Comparison of ENCODE assay signal across 6 cellular contexts in the genomic region with DNA sequence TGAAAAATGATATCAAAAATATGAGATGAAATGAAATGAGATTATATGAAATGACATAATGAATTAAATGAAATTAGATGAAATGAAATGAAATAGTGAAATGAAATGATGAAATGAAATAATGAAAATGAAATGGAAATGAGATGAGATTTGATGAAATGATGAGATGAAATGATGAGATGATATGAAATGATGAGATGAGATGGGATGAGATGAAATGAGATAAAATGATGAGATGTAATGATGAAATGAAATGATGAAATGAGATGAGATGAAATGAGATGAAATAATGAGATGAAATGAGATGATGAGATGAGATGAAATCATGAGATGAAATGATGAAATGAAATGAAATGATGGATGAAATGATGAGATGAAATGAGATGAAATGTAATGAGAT.
DNase-seq lines count a peak whose midpoint lies in the region; ATAC-seq, FAIRE-seq and TF ChIP-seq lines count a peak whose summit lies in the region.
"Not testable (repeated sequence)": the region's sequence is repeated elsewhere in the genome, so short reads cannot be mapped to it uniquely, and the experiment has no call there.

No MANE protein-coding gene starts in this region.

- not testable (repeated sequence) for TF ChIP-seq CTCF in K562 (IDR thresholded peaks at IDR 0.05 in 2 of 3, conservative IDR thresholded peaks at IDR 0.05 in 1 of 3; ENCODE audit: insufficient read depth in 2 of 3, low read depth in 1 of 3, low read length in 3 of 3); HepG2 (CRISPR knock-in tag; IDR thresholded peaks at IDR 0.05)

- TF ChIP-seq POLR2A in K562 (conservative IDR thresholded peaks at IDR 0.05); HepG2 (IDR thresholded peaks at IDR 0.05; ENCODE audit: insufficient read depth in 1 of 2, low read depth in 2 of 2, low read length in 2 of 2): not testable (repeated sequence)

- H3K27me3 ChIP-seq in K562 (ENCODE audit: control insufficient read depth in 2 of 2, insufficient read depth in 2 of 2, low read length in 2 of 2); HepG2 (ENCODE audit: control insufficient read depth in 1 of 2, insufficient read depth in 2 of 2, low read length in 2 of 2): not testable (repeated sequence)

- not testable (repeated sequence) for DNase-seq in activated CD4-positive, alpha-beta T cell treated with anti-CD3 and anti-CD28 coated beads for 36 hours; activated naive CD4-positive, alpha-beta T cell treated with anti-CD3 and anti-CD28 coated beads for 36 hours; activated naive CD8-positive, alpha-beta T cell treated with anti-CD3 and anti-CD28 coated beads, Interleukin-2, amount 10 ng/mL, durations not matched to agents 7 days and 5 days; K562 (ENCODE audit: extremely low read depth in 1 of 4, low spot score in 3 of 4); HepG2 (ENCODE audit: low spot score)

- peak overlapping the region; percentile 12 for H3K27ac Mint-ChIP-seq in activated CD4-positive, alpha-beta T cell treated with anti-CD3 and anti-CD28 coated beads for 36 hours
- peak overlapping the region; percentile 3 for H3K27ac Mint-ChIP-seq in activated naive CD4-positive, alpha-beta T cell treated with anti-CD3 and anti-CD28 coated beads for 36 hours
- peak overlapping the region; percentile 10 for H3K27ac Mint-ChIP-seq in activated naive CD8-positive, alpha-beta T cell treated with anti-CD3 and anti-CD28 coated beads, Interleukin-2, amount 10 ng/mL, durations not matched to agents 7 days and 5 days
- H3K27ac Mint-ChIP-seq in stimulated activated naive CD8-positive, alpha-beta T cell treated with anti-CD3 and anti-CD28 coated beads, Interleukin-15, Interleukin-2, amounts not matched to agents 100 ng/mL and 50 ng/mL, for 24 hours = peak overlapping the region; percentile 13

- H3K4me1 Mint-ChIP-seq in activated CD4-positive, alpha-beta T cell treated with anti-CD3 and anti-CD28 coated beads for 36 hours; activated naive CD4-positive, alpha-beta T cell treated with anti-CD3 and anti-CD28 coated beads for 36 hours (ENCODE audit: low read depth); activated naive CD8-positive, alpha-beta T cell treated with anti-CD3 and anti-CD28 coated beads, Interleukin-2, amount 10 ng/mL, durations not matched to agents 7 days and 5 days; stimulated activated naive CD8-positive, alpha-beta T cell treated with anti-CD3 and anti-CD28 coated beads, Interleukin-15, Interleukin-2, amounts not matched to agents 100 ng/mL and 50 ng/mL, for 24 hours (ENCODE audit: low read depth): not testable (repeated sequence)

- TF ChIP-seq EP300 in K562 (IDR thresholded peaks at IDR 0.05; ENCODE audit: low read length); HepG2 (IDR thresholded peaks at IDR 0.05; ENCODE audit: low read depth in 2 of 2, low read length in 2 of 2); HepG2 (CRISPR knock-in tag; IDR thresholded peaks at IDR 0.05; ENCODE audit: borderline replicate concordance): not testable (repeated sequence)

- not testable (repeated sequence) for TF ChIP-seq RAD21 in K562 (CRISPR knock-in tag; conservative IDR thresholded peaks at IDR 0.05 in 1 of 2, IDR thresholded peaks at IDR 0.05 in 1 of 2); HepG2 (CRISPR knock-in tag; IDR thresholded peaks at IDR 0.05)

- CTCF ChIA-PET in activated CD4-positive, alpha-beta T cell treated with anti-CD3 and anti-CD28 coated beads for 36 hours (lab: Charles Lee); activated naive CD4-positive, alpha-beta T cell treated with anti-CD3 and anti-CD28 coated beads for 36 hours (lab: Charles Lee); K562 (lab: Yijun Ruan, JAX; ENCODE audit: low intra/inter-chr PET ratio); HepG2 (lab: Yijun Ruan, JAX; ENCODE audit: low intra/inter-chr PET ratio, low total read pairs): not testable (repeated sequence)

- not testable (repeated sequence) for H3K4me3 Mint-ChIP-seq in activated CD4-positive, alpha-beta T cell treated with anti-CD3 and anti-CD28 coated beads for 36 hours; activated naive CD4-positive, alpha-beta T cell treated with anti-CD3 and anti-CD28 coated beads for 36 hours; activated naive CD8-positive, alpha-beta T cell treated with anti-CD3 and anti-CD28 coated beads, Interleukin-2, amount 10 ng/mL, durations not matched to agents 7 days and 5 days; stimulated activated naive CD8-positive, alpha-beta T cell treated with anti-CD3 and anti-CD28 coated beads, Interleukin-15, Interleukin-2, amounts not matched to agents 100 ng/mL and 50 ng/mL, for 24 hours

- H2AFZ ChIP-seq in K562 (ENCODE audit: low read depth, low read length); HepG2 (ENCODE audit: low read length): not testable (repeated sequence)

- not testable (repeated sequence) for H3K27me3 Mint-ChIP-seq in activated CD4-positive, alpha-beta T cell treated with anti-CD3 and anti-CD28 coated beads for 36 hours; activated naive CD4-positive, alpha-beta T cell treated with anti-CD3 and anti-CD28 coated beads for 36 hours (ENCODE audit: low read depth); activated naive CD8-positive, alpha-beta T cell treated with anti-CD3 and anti-CD28 coated beads, Interleukin-2, amount 10 ng/mL, durations not matched to agents 7 days and 5 days; stimulated activated naive CD8-positive, alpha-beta T cell treated with anti-CD3 and anti-CD28 coated beads, Interleukin-15, Interleukin-2, amounts not matched to agents 100 ng/mL and 50 ng/mL, for 24 hours

- not testable (repeated sequence) for H3K9me3 Mint-ChIP-seq in activated CD4-positive, alpha-beta T cell treated with anti-CD3 and anti-CD28 coated beads for 36 hours (ENCODE audit: low read depth); activated naive CD4-positive, alpha-beta T cell treated with anti-CD3 and anti-CD28 coated beads for 36 hours; activated naive CD8-positive, alpha-beta T cell treated with anti-CD3 and anti-CD28 coated beads, Interleukin-2, amount 10 ng/mL, durations not matched to agents 7 days and 5 days; stimulated activated naive CD8-positive, alpha-beta T cell treated with anti-CD3 and anti-CD28 coated beads, Interleukin-15, Interleukin-2, amounts not matched to agents 100 ng/mL and 50 ng/mL, for 24 hours

- BruUV-seq in K562 (replicated peaks; lab: Mats Ljungman, UMichigan); HepG2 (replicated peaks; lab: Mats Ljungman, UMichigan): not testable (repeated sequence)

- in situ Hi-C loops in K562 (cut with MboI); HepG2 (cut with HindIII; ENCODE audit: extremely low pct_ligation_motif_present, low pct_unique_long_range_greater_than_20kb): not testable (repeated sequence)

- H3K4me2 ChIP-seq in K562 (ENCODE audit: insufficient read depth, low read length); HepG2 (ENCODE audit: low read depth, low read length): not testable (repeated sequence)

- not testable (repeated sequence) for H3K79me2 ChIP-seq in K562 (ENCODE audit: control insufficient read depth, insufficient read depth, low read length); HepG2 (ENCODE audit: insufficient read depth, low read length)

- not testable (repeated sequence) for H3K36me3 Mint-ChIP-seq in activated CD4-positive, alpha-beta T cell treated with anti-CD3 and anti-CD28 coated beads for 36 hours (ENCODE audit: low read depth); activated naive CD4-positive, alpha-beta T cell treated with anti-CD3 and anti-CD28 coated beads for 36 hours (ENCODE audit: low read depth); activated naive CD8-positive, alpha-beta T cell treated with anti-CD3 and anti-CD28 coated beads, Interleukin-2, amount 10 ng/mL, durations not matched to agents 7 days and 5 days; stimulated activated naive CD8-positive, alpha-beta T cell treated with anti-CD3 and anti-CD28 coated beads, Interleukin-15, Interleukin-2, amounts not matched to agents 100 ng/mL and 50 ng/mL, for 24 hours (ENCODE audit: low read depth)

- not testable (repeated sequence) for H3K4me1 ChIP-seq in K562 (replicated peaks in 1 of 2; ENCODE audit: control insufficient read depth in 2 of 2, insufficient read depth in 2 of 2, low read length in 2 of 2); HepG2 (ENCODE audit: insufficient read depth, low read length)

- intact Hi-C loops in activated CD4-positive, alpha-beta T cell treated with anti-CD3 and anti-CD28 coated beads for 36 hours (cut with DNase I, micrococcal nuclease); activated naive CD4-positive, alpha-beta T cell treated with anti-CD3 and anti-CD28 coated beads for 36 hours (cut with micrococcal nuclease); K562 (cut with micrococcal nuclease); HepG2 (cut with micrococcal nuclease; ENCODE audit: unreplicated experiment): not testable (repeated sequence)

- not testable (repeated sequence) for H3K9me3 ChIP-seq in K562 (replicated peaks; ENCODE audit: control insufficient read depth, insufficient read depth, low read depth, low read length); HepG2 (ENCODE audit: low read length)

- not testable (repeated sequence) for H4K20me1 ChIP-seq in K562 (replicated peaks; ENCODE audit: control insufficient read depth, insufficient read depth, low read length); HepG2 (ENCODE audit: insufficient read depth, low read length)

- not testable (repeated sequence) for H3K36me3 ChIP-seq in K562 (ENCODE audit: control insufficient read depth, insufficient read depth, low read length); HepG2 (replicated peaks in 1 of 2; ENCODE audit: control insufficient read depth in 1 of 2, insufficient read depth in 2 of 2, low read length in 2 of 2)

- POLR2A ChIA-PET in activated CD4-positive, alpha-beta T cell treated with anti-CD3 and anti-CD28 coated beads for 36 hours (lab: Charles Lee); activated naive CD8-positive, alpha-beta T cell treated with anti-CD3 and anti-CD28 coated beads, Interleukin-2, amount 10 ng/mL, durations not matched to agents 7 days and 5 days (lab: Charles Lee); K562 (lab: Yijun Ruan, JAX); HepG2 (lab: Yijun Ruan, JAX): not testable (repeated sequence)

- H3K4me3 ChIP-seq in K562; HepG2 (replicated peaks in 1 of 3; ENCODE audit: insufficient read depth in 1 of 3, low read depth in 2 of 3, low read length in 3 of 3): not testable (repeated sequence)

- not testable (repeated sequence) for H3K9me1 ChIP-seq in K562 (ENCODE audit: control insufficient read depth, insufficient read depth, low read length)

- FAIRE-seq in K562 (lab: Jason Lieb, UNC); HepG2 (lab: Jason Lieb, UNC): not testable (repeated sequence)

- not testable (repeated sequence) for H3K27ac ChIP-seq in K562 (ENCODE audit: extremely low read depth, low read depth, low read length); HepG2 (ENCODE audit: extremely low read length, insufficient read depth, low read length)

- not testable (repeated sequence) for H3K9ac ChIP-seq in K562 (ENCODE audit: insufficient read depth in 1 of 2, low read depth in 2 of 2, low read length in 2 of 2); HepG2 (ENCODE audit: insufficient read depth, low read depth, low read length)

- ATAC-seq in activated CD4-positive, alpha-beta T cell treated with anti-CD3 and anti-CD28 coated beads for 36 hours; activated naive CD8-positive, alpha-beta T cell treated with anti-CD3 and anti-CD28 coated beads, Interleukin-2, amount 10 ng/mL, durations not matched to agents 7 days and 5 days (ENCODE audit: low read depth); K562; HepG2: not testable (repeated sequence)
